Comparison of ENCODE assay signal across 19 cellular contexts in genomic region chr4:114250439-114250891, GRCh38.
A peak's percentile ranks its signal among the peaks of the same experiment; 100 is the strongest.
DNase-seq lines count a peak whose midpoint lies in the region; ATAC-seq, FAIRE-seq and TF ChIP-seq lines count a peak whose summit lies in the region.
"Had no signal": no experiment of that assay in that cellular context is flagged by ENCODE, and none has a peak within 500 bp of the region (broad histone marks: within the 10 kb centered on the region; RNA-seq: fewer than 3 reads in every experiment).

No MANE protein-coding gene starts in this region.

- H4K20me1 ChIP-seq in PC-3 (ENCODE audit: low read length), result no peaks in the 10 kb centered on the region

- H3K4me3 ChIP-seq in PC-3 (ENCODE audit: low read length), result no peak overlapping the region

- H3K27ac ChIP-seq in PC-3 (ENCODE audit: low read length), result no peak overlapping the region
- H3K27ac ChIP-seq: RWPE1 had no signal

- no peaks in the 10 kb centered on the region for H3K27me3 ChIP-seq in PC-3 (ENCODE audit: low read length)

- DNase-seq in PC-3 (no peak), fibroblast of gingiva (ENCODE audit: low read depth) (peak; percentile 80), kidney glomerular epithelial cell (lab: John Stamatoyannopoulos, UW) (peak; percentile 41), type B pancreatic cell (ENCODE audit: extremely low spot score, unreplicated experiment) (no peak), cortex of kidney (lab: John Stamatoyannopoulos, UW) (no peak), HTR-8/SVneo (ENCODE audit: insufficient read length, low spot score) (no peak), NCI-H1105 treated with DMSO at 0.1 percent for 48 hours (lab: John Stamatoyannopoulos, UW) (no peak)
- DNase-seq: activated gamma-delta T cell; islet precursor cell; naive thymus-derived CD8-positive, alpha-beta T cell; NCI-H1436; NCI-H2081 treated with DMSO at 0.1 percent for 48 hours; NCI-H345; NCI-H82; nucleus accumbens; small intestine; stimulated activated CD4-positive, alpha-beta T cell treated with anti-CD3 and anti-CD28 coated beads, Interleukin-1b, Interleukin-23, amount 100 ng/mL, for 48 hours; T-helper 2 cell had no signal

- POLR2A ChIA-PET in PC-3 (lab: Charles Lee; ENCODE audit: unreplicated experiment), result no interaction called here

- peaks cover 4% of the 10 kb centered on the region for H3K27me3 Mint-ChIP-seq in type B pancreatic cell

- peak overlapping the region; percentile 35 for H3K27ac Mint-ChIP-seq in type B pancreatic cell
- H3K27ac Mint-ChIP-seq: naive thymus-derived CD8-positive, alpha-beta T cell had no signal

- H3K4me3 Mint-ChIP-seq in type B pancreatic cell, result no peak overlapping the region
- H3K4me3 Mint-ChIP-seq: naive thymus-derived CD8-positive, alpha-beta T cell had no signal

- 0 out of 2 replicates have a peak overlapping the region, but pooled peaks have one; percentile 7 for H3K4me2 ChIP-seq in PC-3 (ENCODE audit: low read length)

- no peak for FAIRE-seq in HTR-8/SVneo (lab: Jason Lieb, UNC)
- FAIRE-seq: small intestine had no signal

- intact Hi-C loops in PC-3 (cut with micrococcal nuclease), result no loop called here

- H3K9me3 Mint-ChIP-seq in type B pancreatic cell, result peaks cover 5% of the 10 kb centered on the region

- H3K79me2 ChIP-seq in PC-3 (ENCODE audit: low read length), result no peaks in the 10 kb centered on the region

- H3K4me1 Mint-ChIP-seq in type B pancreatic cell (ENCODE audit: unreplicated experiment), result peaks cover 6% of the 10 kb centered on the region
- H3K4me1 Mint-ChIP-seq: naive thymus-derived CD8-positive, alpha-beta T cell had no signal

- no peaks in the 10 kb centered on the region for H3F3A ChIP-seq in PC-3 (ENCODE audit: low read length, unreplicated experiment)

- BruUV-seq in PC-3 (replicated peaks; lab: Mats Ljungman, UMichigan), result no TSS peak

- no peaks in the 10 kb centered on the region for H3K9me3 ChIP-seq in PC-3 (ENCODE audit: low read length)

- no peak for TF ChIP-seq CTCF in PC-3 (conservative IDR thresholded peaks at IDR 0.05; ENCODE audit: low read depth, low read length)
- no peak for TF ChIP-seq CTCF in type B pancreatic cell (conservative IDR thresholded peaks at IDR 0.05)

- H2AFZ ChIP-seq in PC-3 (ENCODE audit: low read length), result no peak overlapping the region

- H3K36me3 Mint-ChIP-seq in type B pancreatic cell, result no peaks in the 10 kb centered on the region
- H3K36me3 Mint-ChIP-seq: naive thymus-derived CD8-positive, alpha-beta T cell had no signal

- no peak for ATAC-seq in PC-3
- ATAC-seq: naive thymus-derived CD8-positive, alpha-beta T cell had no signal

- no peaks in the 10 kb centered on the region for H3K9me2 ChIP-seq in PC-3 (replicated peaks; ENCODE audit: low read length)

- H3K36me3 ChIP-seq in PC-3 (ENCODE audit: low read depth, low read length), result no peaks in the 10 kb centered on the region

- CTCF ChIA-PET in PC-3 (lab: Charles Lee), result no interaction called here

- H3K9ac ChIP-seq in PC-3 (ENCODE audit: low read length), result no peak overlapping the region

- peaks cover 9% of the 10 kb centered on the region for H3K4me1 ChIP-seq in PC-3 (ENCODE audit: insufficient read depth, low read length)

Comparison
In these comparisons a context has a peak if more than half of its experiments do, and no peak if none do; other contexts are left out.
1. DNase-seq: peak in fibroblast of gingiva (single experiment) and kidney glomerular epithelial cell (single experiment); none in PC-3 (single experiment), type B pancreatic cell (single experiment), cortex of kidney (single experiment), HTR-8/SVneo (single experiment) and NCI-H1105 treated with DMSO at 0.1 percent for 48 hours (single experiment).